15 cellular contexts compared by ENCODE assay signal in the genomic region with DNA sequence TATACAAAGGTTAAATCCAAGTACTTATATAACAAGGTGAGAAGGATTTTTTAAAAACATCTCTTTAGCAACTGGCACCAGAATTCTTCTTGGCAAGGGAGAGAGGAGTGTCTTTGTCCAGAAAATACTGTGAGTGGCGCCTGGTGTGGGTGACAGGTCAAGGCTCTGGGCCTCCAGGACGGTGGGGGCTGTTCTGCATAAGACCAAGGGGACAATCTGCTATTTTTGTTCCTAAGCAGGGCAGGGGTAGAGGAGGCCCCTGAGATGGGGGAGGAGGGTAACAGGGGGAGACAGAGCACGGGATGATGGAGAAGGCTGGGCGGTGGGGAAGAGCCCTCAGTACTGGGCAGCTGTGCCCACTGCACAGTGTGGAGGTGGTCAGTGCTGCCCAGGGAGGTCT.
"Had no signal": no experiment of that assay in that cellular context is flagged by ENCODE, and none has a peak within 500 bp of the region (broad histone marks: within the 10 kb centered on the region; RNA-seq: fewer than 3 reads in every experiment).

No MANE protein-coding gene starts in this region.

- DNase-seq: activated B cell treated with CpG ODN at 0.5 μM for 24 hours; activated CD4-positive, alpha-beta T cell treated with anti-CD3 and anti-CD28 coated beads, Interleukin-2, amount 10 ng/mL, durations not matched to agents 24 days and 14 days; activated CD8-positive, alpha-beta memory T cell treated with anti-CD3 and anti-CD28 coated beads, Interleukin-2, amount 50 U/mL, for 4 hours; activated CD8-positive, alpha-beta T cell treated with anti-CD3 and anti-CD28 coated beads, Interleukin-2, amount 10 ng/mL, durations not matched to agents 7 days and 5 days; activated naive CD8-positive, alpha-beta T cell treated with anti-CD3 and anti-CD28 coated beads for 36 hours; anterior cingulate cortex; foreskin melanocyte; head of caudate nucleus; stomach had no signal

- H3K36me3 Mint-ChIP-seq: activated naive CD8-positive, alpha-beta T cell treated with anti-CD3 and anti-CD28 coated beads for 36 hours had no signal

- ATAC-seq: activated CD8-positive, alpha-beta T cell treated with anti-CD3 and anti-CD28 coated beads, Interleukin-2, amount 10 ng/mL, durations not matched to agents 7 days and 5 days; left lobe of liver; right lobe of liver had no signal

- H3K27me3 ChIP-seq: right lobe of liver, stomach had no signal

- H3K4me1 ChIP-seq: stomach had no signal

- H3K4me3 Mint-ChIP-seq: activated B cell treated with CpG ODN at 0.5 μM for 24 hours; activated CD4-positive, alpha-beta T cell treated with anti-CD3 and anti-CD28 coated beads, Interleukin-2, amount 10 ng/mL, durations not matched to agents 24 days and 14 days; activated CD8-positive, alpha-beta T cell treated with anti-CD3 and anti-CD28 coated beads, Interleukin-2, amount 10 ng/mL, durations not matched to agents 7 days and 5 days; activated naive CD8-positive, alpha-beta T cell treated with anti-CD3 and anti-CD28 coated beads for 36 hours; nephron had no signal

- H3K4me3 ChIP-seq: prostate gland, right lobe of liver, smooth muscle cell, stomach had no signal

- H3K27ac Mint-ChIP-seq: activated B cell treated with CpG ODN at 0.5 μM for 24 hours; activated CD4-positive, alpha-beta T cell treated with anti-CD3 and anti-CD28 coated beads, Interleukin-2, amount 10 ng/mL, durations not matched to agents 24 days and 14 days; activated CD8-positive, alpha-beta T cell treated with anti-CD3 and anti-CD28 coated beads, Interleukin-2, amount 10 ng/mL, durations not matched to agents 7 days and 5 days; activated naive CD8-positive, alpha-beta T cell treated with anti-CD3 and anti-CD28 coated beads for 36 hours had no signal

- H3K9me3 ChIP-seq: prostate gland, right lobe of liver had no signal

- H3K27ac ChIP-seq: epithelial cell of prostate, prostate gland, right lobe of liver, stomach had no signal

- H3K4me2 ChIP-seq: smooth muscle cell had no signal

- H3K9me3 Mint-ChIP-seq: activated CD4-positive, alpha-beta T cell treated with anti-CD3 and anti-CD28 coated beads, Interleukin-2, amount 10 ng/mL, durations not matched to agents 24 days and 14 days; nephron had no signal

- H3K4me1 Mint-ChIP-seq: nephron had no signal

- H3K36me3 ChIP-seq: prostate gland, right lobe of liver, stomach had no signal
